Comparison of ENCODE assay signal across 15 cellular contexts in the genomic region with DNA sequence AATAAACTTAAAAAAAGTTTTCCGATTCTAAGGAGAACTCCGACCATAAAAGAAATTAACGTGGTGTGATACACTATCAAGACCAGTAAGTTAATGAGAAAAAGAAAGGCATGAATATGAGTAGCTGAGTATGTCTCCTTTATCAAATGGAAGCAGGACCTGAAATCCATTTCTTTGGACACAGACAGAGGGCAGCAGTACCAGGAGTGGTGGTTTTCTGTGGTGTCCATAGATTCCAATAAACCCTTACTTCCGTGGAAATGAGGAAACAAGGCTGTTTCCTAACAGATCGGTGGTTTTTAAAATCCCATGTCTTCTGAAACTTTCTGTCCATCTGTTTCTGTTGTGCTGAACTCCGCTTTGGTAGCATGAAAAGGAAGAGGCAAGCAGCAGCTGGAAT.
DNase-seq lines count a peak whose midpoint lies in the region; ATAC-seq lines count a peak whose summit lies in the region.
"Had no signal": no experiment of that assay in that cellular context is flagged by ENCODE, and none has a peak within 500 bp of the region (broad histone marks: within the 10 kb centered on the region; RNA-seq: fewer than 3 reads in every experiment).

No MANE protein-coding gene starts in this region.

- ATAC-seq in HG02885 (IDR thresholded peaks at IDR 0.05; ENCODE audit: poor library complexity, unreplicated experiment) (no peak), GM19452 (IDR thresholded peaks at IDR 0.05; ENCODE audit: unreplicated experiment) (no peak)
- ATAC-seq: activated T-cell treated with anti-CD3 and anti-CD28 coated beads, Interleukin-2, amount 50 U/mL, for 72 hours; effector memory CD8-positive, alpha-beta T cell had no signal

- DNase-seq in DMS 273 (lab: John Stamatoyannopoulos, UW; ENCODE audit: unreplicated experiment): peak; percentile 2
- no peak for DNase-seq in DMS 273 treated with DMSO at 0.1 percent for 48 hours (lab: John Stamatoyannopoulos, UW)
- DNase-seq in MV-4-11 (lab: John Stamatoyannopoulos, UW): peak; percentile 89
- peak; percentile 39 for DNase-seq in dermis blood vessel endothelial cell
- peak; percentile 62 for DNase-seq in pons (ENCODE audit: low spot score)
- no peak for DNase-seq in AML-193 (lab: John Stamatoyannopoulos, UW)
- DNase-seq: activated CD4-positive, alpha-beta T cell treated with anti-CD3 and anti-CD28 coated beads for 4 hours; activated T-cell treated with anti-CD3 and anti-CD28 coated beads, Interleukin-2, amount 50 U/mL, for 72 hours; DMS79; effector memory CD8-positive, alpha-beta T cell; NCI-H187 treated with DMSO at 0.1 percent for 48 hours; NCI-H82; nucleus accumbens had no signal

Comparison
In these comparisons a context has a peak if more than half of its experiments do, and no peak if none do; other contexts are left out.
1. DNase-seq: peak in DMS 273 (single experiment), MV-4-11 (single experiment), dermis blood vessel endothelial cell (single experiment) and pons (single experiment); none in DMS 273 treated with DMSO at 0.1 percent for 48 hours (single experiment) and AML-193 (0 of 2).